1 cellular context compared by ENCODE assay signal in genomic region chr19:45102481-45102880, GRCh38.
TF ChIP-seq lines count a peak whose summit lies in the region.

No MANE protein-coding gene starts in this region.

TF ChIP-seq in WTC11, 78 proteins besides CTCF, POLR2A, EP300 and RAD21 (continued from another document):
- no peak for TF ChIP-seq IRF1 (CRISPR knock-in tag; IDR thresholded peaks at IDR 0.05)
- TF ChIP-seq ZNF121 (CRISPR knock-in tag; IDR thresholded peaks at IDR 0.05) = no peak
- TF ChIP-seq NR3C1 (CRISPR knock-in tag; conservative IDR thresholded peaks at IDR 0.05; ENCODE audit: low read depth) = no peak
- TF ChIP-seq FOXP1 (CRISPR knock-in tag; IDR thresholded peaks at IDR 0.05; ENCODE audit: borderline replicate concordance) = no peak
- no peak for TF ChIP-seq TP53 (CRISPR knock-in tag; IDR thresholded peaks at IDR 0.05)
- no peak for TF ChIP-seq USF2 (CRISPR knock-in tag; IDR thresholded peaks at IDR 0.05)
- TF ChIP-seq MLX (CRISPR knock-in tag; IDR thresholded peaks at IDR 0.05) = no peak
- TF ChIP-seq GRHL2 (CRISPR knock-in tag; IDR thresholded peaks at IDR 0.05; ENCODE audit: insufficient replicate concordance, severe bottlenecking) = no peak
- no peak for TF ChIP-seq CDX4 (CRISPR knock-in tag; IDR thresholded peaks at IDR 0.05; ENCODE audit: borderline replicate concordance)
- TF ChIP-seq ELF4 (CRISPR knock-in tag; IDR thresholded peaks at IDR 0.05; ENCODE audit: low read depth) = no peak
- no peak for TF ChIP-seq ZNF512 (CRISPR knock-in tag; IDR thresholded peaks at IDR 0.05; ENCODE audit: borderline replicate concordance)
- no peak for TF ChIP-seq AR (CRISPR knock-in tag; IDR thresholded peaks at IDR 0.05)
- no peak for TF ChIP-seq ZNF281 (CRISPR knock-in tag; IDR thresholded peaks at IDR 0.05)
TF ChIP-seq in WTC11: peak in this region for 0.
